1 cellular context compared by ENCODE assay signal in the genomic region with DNA sequence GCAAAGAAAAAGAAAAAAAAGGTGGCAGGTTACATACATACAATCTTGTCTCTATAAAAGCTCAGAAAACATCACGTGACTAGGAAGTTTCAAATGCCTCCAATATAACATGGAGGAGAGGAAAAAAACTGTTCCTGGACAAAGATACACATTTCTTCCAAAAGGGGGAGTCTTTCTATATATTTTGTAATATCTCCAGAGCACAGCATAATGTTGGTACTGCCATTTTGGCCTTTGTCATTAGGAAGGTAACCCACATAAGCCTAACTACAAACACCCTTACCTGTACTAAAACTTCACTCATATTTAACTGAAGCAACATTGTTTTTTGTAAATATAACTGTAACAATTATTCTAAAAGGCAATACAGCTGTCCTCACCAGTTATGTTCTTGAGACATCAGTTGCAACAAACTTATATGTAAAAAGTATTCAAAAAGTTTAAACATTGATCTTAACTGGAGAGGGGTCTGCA.
TF ChIP-seq lines count a peak whose summit lies in the region.

No MANE protein-coding gene starts in this region.

TF ChIP-seq in H1, 55 proteins besides CTCF, POLR2A, EP300 and RAD21:
- TF ChIP-seq ATF3 (IDR thresholded peaks at IDR 0.05; ENCODE audit: insufficient read depth, low read depth, low read length): no peak
- TF ChIP-seq BACH1 (IDR thresholded peaks at IDR 0.05; ENCODE audit: low read length): no peak
- no peak for TF ChIP-seq CHD1 (IDR thresholded peaks at IDR 0.05; ENCODE audit: low read depth, low read length)
- TF ChIP-seq CREB1 (IDR thresholded peaks at IDR 0.05): no peak
- no peak for TF ChIP-seq SP1 (IDR thresholded peaks at IDR 0.05; ENCODE audit: low read depth, low read length)
- TF ChIP-seq SP4 (IDR thresholded peaks at IDR 0.05; ENCODE audit: low read length): no peak
- TF ChIP-seq PHF8 (conservative IDR thresholded peaks at IDR 0.05; ENCODE audit: low read depth, low read length): no peak
- TF ChIP-seq KDM1A (IDR thresholded peaks at IDR 0.05; ENCODE audit: borderline replicate concordance, low read length): no peak
- TF ChIP-seq SIN3A (conservative IDR thresholded peaks at IDR 0.05 in 1 of 2, IDR thresholded peaks at IDR 0.05 in 1 of 2; ENCODE audit: low read depth in 1 of 2, low read length in 2 of 2): no peak
